ENCODE assay signal across 32 cellular contexts in genomic region chr15:67869700-67870099, GRCh38. TPM values are rescaled to one million over a fixed set of nuclear protein-coding genes. Genes with fewer than 3 reads are reported as not detected.
"Had no signal": no experiment of that assay in that cellular context is flagged by ENCODE, and none has a peak within 500 bp of the region (broad histone marks: within the 10 kb centered on the region; RNA-seq: fewer than 3 reads in every experiment).

No MANE protein-coding gene starts in this region.

- H3K27ac Mint-ChIP-seq: activated CD4-positive, alpha-beta memory T cell treated with anti-CD3 and anti-CD28 coated beads for 36 hours; activated CD4-positive, alpha-beta T cell treated with anti-CD3 and anti-CD28 coated beads, Interleukin-2, amount 10 ng/mL, durations not matched to agents 7 days and 5 days; activated T-helper 1 cell treated with anti-CD3 and anti-CD28 coated beads, Interleukin-12 subunit alpha, Interleukin-12 subunit beta, Interleukin-2, Interleukin-4 antibody, amounts not matched to agents 30 ng/mL and 10 ng/mL and 1 ng/mL, durations not matched to agents 14 hours and 24 hours and 36 hours; T-helper 1 cell treated with Interleukin-12 subunit alpha and Interleukin-12 subunit beta and Interleukin-4 antibody, amounts not matched to agents 30 μg/mL and 1 μg/mL, for 36 hours; T-helper 2 cell treated with Interferon-gamma antibody and Interleukin-4, amounts not matched to agents 5 μg/mL and 100 μg/mL, for 36 hours had no signal

- ATAC-seq: activated naive CD4-positive, alpha-beta T cell treated with anti-CD3 and anti-CD28 coated beads, Interleukin-2, amount 50 U/mL, for 72 hours; activated T-cell treated with anti-CD3 and anti-CD28 coated beads, Interleukin-2, amount 50 U/mL, for 4 hours; body of pancreas; PC-3 had no signal

- H3K4me1 Mint-ChIP-seq: activated CD4-positive, alpha-beta T cell treated with anti-CD3 and anti-CD28 coated beads, Interleukin-2, amount 10 ng/mL, durations not matched to agents 7 days and 5 days had no signal

- H3K4me2 ChIP-seq: SK-N-SH had no signal

- H3K4me3 Mint-ChIP-seq: activated CD4-positive, alpha-beta memory T cell treated with anti-CD3 and anti-CD28 coated beads for 36 hours; activated CD4-positive, alpha-beta T cell treated with anti-CD3 and anti-CD28 coated beads, Interleukin-2, amount 10 ng/mL, durations not matched to agents 7 days and 5 days; activated T-cell treated with anti-CD3 and anti-CD28 coated beads, Interleukin-2, amount 50 U/mL, for 4 hours; activated T-helper 1 cell treated with anti-CD3 and anti-CD28 coated beads, Interleukin-12 subunit alpha, Interleukin-12 subunit beta, Interleukin-2, Interleukin-4 antibody, amounts not matched to agents 30 ng/mL and 10 ng/mL and 1 ng/mL, durations not matched to agents 14 hours and 24 hours and 36 hours; T-helper 1 cell treated with Interleukin-12 subunit alpha and Interleukin-12 subunit beta and Interleukin-4 antibody, amounts not matched to agents 30 μg/mL and 1 μg/mL, for 36 hours; T-helper 2 cell treated with Interferon-gamma antibody and Interleukin-4, amounts not matched to agents 5 μg/mL and 100 μg/mL, for 36 hours had no signal

- H3K36me3 Mint-ChIP-seq: activated CD4-positive, alpha-beta memory T cell treated with anti-CD3 and anti-CD28 coated beads for 36 hours had no signal

- H3K4me3 ChIP-seq: adrenal gland, body of pancreas, breast epithelium, Peyer's patch, SJSA1 had no signal

- H3K27ac ChIP-seq: adrenal gland, body of pancreas, breast epithelium, Peyer's patch, SJSA1 had no signal

- H3K9me3 ChIP-seq: adrenal gland, body of pancreas, SJSA1, SK-N-SH had no signal

- DNase-seq: activated CD4-positive, alpha-beta memory T cell treated with anti-CD3 and anti-CD28 coated beads for 36 hours; activated CD4-positive, alpha-beta T cell treated with anti-CD3 and anti-CD28 coated beads, Interleukin-2, amount 10 ng/mL, durations not matched to agents 7 days and 5 days; activated gamma-delta T cell treated with Interleukin-2 at 50 U/mL for 16 hours; activated T-cell treated with anti-CD3 and anti-CD28 coated beads for 4 hours; activated T-cell treated with anti-CD3 and anti-CD28 coated beads, Interleukin-2, amount 50 U/mL, for 4 hours; body of pancreas; NCI-H1092 treated with DMSO at 0.1 percent for 48 hours; NCI-H1417; NCI-H146; NCI-H187; NCI-H2081; NCI-H345; NCI-H526; NCI-H748 treated with DMSO at 0.1 percent for 48 hours; NK-92 treated with Interleukin-12 subunit alpha and Interleukin-12 subunit beta, amount 100 ng/mL, for 24 hours; PC-3; Peyer's patch; RPMI8226; SHP77 treated with DMSO at 0.1 percent for 48 hours; SK-N-SH had no signal

- H3K27me3 ChIP-seq: adrenal gland, body of pancreas, breast epithelium, Peyer's patch, SJSA1 had no signal

- FAIRE-seq: astrocyte, TTC549 had no signal

- H3K36me3 ChIP-seq: adrenal gland, breast epithelium, Peyer's patch, SJSA1 had no signal

- H3K9ac ChIP-seq: SK-N-SH had no signal

- H3K4me1 ChIP-seq: adrenal gland, body of pancreas, breast epithelium, Peyer's patch, SJSA1 had no signal

RNA-seq across cellular contexts. Expression of gene RNU6-1, which starts 29.9 kb away (rescaled TPM):
- total RNA-seq: activated CD4-positive, alpha-beta memory T cell treated with anti-CD3 and anti-CD28 coated beads for 36 hours; activated CD4-positive, alpha-beta T cell treated with anti-CD3 and anti-CD28 coated beads, Interleukin-2, amount 10 ng/mL, durations not matched to agents 7 days and 5 days; activated naive CD4-positive, alpha-beta T cell treated with anti-CD3 and anti-CD28 coated beads, Interleukin-2, amount 50 U/mL, for 72 hours; activated T-cell treated with anti-CD3 and anti-CD28 coated beads, Interleukin-2, amount 50 U/mL, for 4 hours; activated T-helper 1 cell treated with anti-CD3 and anti-CD28 coated beads, Interleukin-12 subunit alpha, Interleukin-12 subunit beta, Interleukin-2, Interleukin-4 antibody, amounts not matched to agents 30 ng/mL and 10 ng/mL and 1 ng/mL, durations not matched to agents 14 hours and 24 hours and 36 hours; adrenal gland; astrocyte; body of pancreas; breast epithelium; cardiac septum; M059J; NCI-H460; PC-3; Peyer's patch; SJSA1 had no signal
- polyA plus RNA-seq: adrenal gland, SK-N-SH had no signal

RNA-seq across cellular contexts. Expression of gene SKOR1, which starts 44.4 kb away (rescaled TPM):
- total RNA-seq: astrocyte, SJSA1 had no signal
